ENCODE assay signal across 1 cellular context in genomic region chr20:17667445-17667844, GRCh38.
TF ChIP-seq lines count a peak whose summit lies in the region.

No MANE protein-coding gene starts in this region.

TF ChIP-seq in IMR-90, 13 proteins besides CTCF, POLR2A, EP300 and RAD21 (continued from another document):
- TF ChIP-seq CEBPB (IDR thresholded peaks at IDR 0.05; ENCODE audit: low read depth, low read length) (no peak), BHLHE40 (IDR thresholded peaks at IDR 0.05; ENCODE audit: low read depth, low read length) (no peak), MAFK (IDR thresholded peaks at IDR 0.05; ENCODE audit: low read depth, low read length) (no peak), RFX5 (IDR thresholded peaks at IDR 0.05; ENCODE audit: low read depth, low read length) (no peak), MAZ (IDR thresholded peaks at IDR 0.05; ENCODE audit: borderline replicate concordance, low read depth, low read length) (no peak), NFE2L2 (IDR thresholded peaks at IDR 0.05; ENCODE audit: low read depth, low read length) (no peak), USF2 (IDR thresholded peaks at IDR 0.05; ENCODE audit: low read depth, low read length) (no peak), CHD1 (IDR thresholded peaks at IDR 0.05; ENCODE audit: low read depth, low read length) (no peak), ELK1 (IDR thresholded peaks at IDR 0.05; ENCODE audit: borderline replicate concordance, low read depth, low read length) (no peak), RCOR1 (IDR thresholded peaks at IDR 0.05; ENCODE audit: insufficient replicate concordance, low read length) (no peak), MXI1 (IDR thresholded peaks at IDR 0.05; ENCODE audit: borderline replicate concordance, low read depth, low read length) (no peak)
